ENCODE assay signal across 20 cellular contexts in the genomic region with DNA sequence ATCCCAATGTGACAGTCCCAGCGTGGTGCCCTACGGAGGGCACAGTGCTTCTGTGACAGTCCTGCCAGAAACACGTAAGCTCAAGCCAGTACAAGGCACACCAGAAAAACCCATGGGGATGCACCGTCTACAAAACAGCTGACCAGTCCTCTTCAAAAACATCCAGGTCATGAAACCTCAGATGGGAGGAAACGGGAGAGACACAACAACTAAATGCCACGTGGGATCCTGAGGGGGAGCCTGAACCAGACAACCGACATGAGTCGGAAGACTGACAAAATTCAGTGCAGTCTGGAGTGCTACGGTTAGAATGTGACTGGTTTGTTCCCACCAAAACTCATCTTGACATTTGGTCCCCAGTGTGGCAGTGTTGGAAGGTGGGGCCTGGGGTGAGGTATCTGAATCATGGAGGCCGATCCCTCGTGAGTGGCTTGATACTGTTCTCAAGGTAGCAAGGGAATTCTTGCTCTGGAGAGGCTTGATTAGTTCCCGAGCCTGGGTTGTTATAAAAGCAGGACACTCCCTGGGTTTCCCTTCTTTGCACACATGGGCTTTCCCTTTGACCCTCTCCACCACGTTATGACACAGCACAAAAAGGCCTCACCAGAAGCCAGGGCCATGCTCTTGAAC. TPM values are rescaled to one million over a fixed set of nuclear protein-coding genes. Genes with fewer than 3 reads are reported as not detected.
"Had no signal": no experiment of that assay in that cellular context is flagged by ENCODE, and none has a peak within 500 bp of the region (broad histone marks: within the 10 kb centered on the region; RNA-seq: fewer than 3 reads in every experiment).

No MANE protein-coding gene starts in this region.

- H2AFZ ChIP-seq: hepatocyte had no signal

- H3K27me3 Mint-ChIP-seq: activated CD4-positive, alpha-beta T cell treated with anti-CD3 and anti-CD28 coated beads, Interleukin-2, amount 10 ng/mL, durations not matched to agents 24 days and 14 days; activated naive CD8-positive, alpha-beta T cell treated with anti-CD3 and anti-CD28 coated beads, Interleukin-2, amount 50 U/mL, for 24 hours had no signal

- H3K79me2 ChIP-seq: hepatocyte had no signal

- DNase-seq: activated CD4-positive, alpha-beta T cell treated with anti-CD3 and anti-CD28 coated beads, Interleukin-2, amount 10 ng/mL, durations not matched to agents 24 days and 14 days; activated CD4-positive, CD25-positive, alpha-beta regulatory T cell; activated CD8-positive, alpha-beta memory T cell treated with anti-CD3 and anti-CD28 coated beads, Interleukin-2, amount 50 U/mL, for 4 hours; activated CD8-positive, alpha-beta T cell treated with anti-CD3 and anti-CD28 coated beads, Interleukin-2, amount 10 ng/mL, durations not matched to agents 7 days and 5 days; activated naive CD4-positive, alpha-beta T cell; activated naive CD8-positive, alpha-beta T cell treated with anti-CD3 and anti-CD28 coated beads, Interleukin-2, amount 50 U/mL, for 24 hours; activated T-cell treated with anti-CD3 and anti-CD28 coated beads, Interleukin-2, amount 50 U/mL, for 72 hours; erythroblast; islet precursor cell; natural killer cell; nucleus accumbens; SW 1271 had no signal

- H3K9me3 ChIP-seq: ascending aorta, gastroesophageal sphincter, psoas muscle, vagina had no signal

- H3K36me3 Mint-ChIP-seq: memory B cell; natural killer cell; stimulated activated effector memory CD8-positive, alpha-beta T cell treated with anti-CD3 and anti-CD28 coated beads, Interleukin-12 subunit alpha, Interleukin-12 subunit beta, amount 100 ng/mL, for 72 hours had no signal

- H3K27me3 ChIP-seq: ascending aorta, gastroesophageal sphincter, hepatocyte, vagina had no signal

- H3K27ac Mint-ChIP-seq: activated CD4-positive, alpha-beta T cell treated with anti-CD3 and anti-CD28 coated beads, Interleukin-2, amount 10 ng/mL, durations not matched to agents 24 days and 14 days; activated CD8-positive, alpha-beta T cell treated with anti-CD3 and anti-CD28 coated beads, Interleukin-2, amount 10 ng/mL, durations not matched to agents 7 days and 5 days; activated naive CD8-positive, alpha-beta T cell treated with anti-CD3 and anti-CD28 coated beads, Interleukin-2, amount 50 U/mL, for 24 hours; activated T-cell treated with anti-CD3 and anti-CD28 coated beads, Interleukin-2, amount 50 U/mL, for 72 hours; memory B cell; natural killer cell; stimulated activated effector memory CD8-positive, alpha-beta T cell treated with anti-CD3 and anti-CD28 coated beads, Interleukin-12 subunit alpha, Interleukin-12 subunit beta, amount 100 ng/mL, for 72 hours; T-helper 2 cell treated with Interferon-gamma antibody and Interleukin-4, amounts not matched to agents 5 μg/mL and 100 μg/mL, for 36 hours had no signal

- H3K4me2 ChIP-seq: hepatocyte had no signal

- H3K4me3 Mint-ChIP-seq: activated CD4-positive, alpha-beta T cell treated with anti-CD3 and anti-CD28 coated beads, Interleukin-2, amount 10 ng/mL, durations not matched to agents 24 days and 14 days; activated CD8-positive, alpha-beta T cell treated with anti-CD3 and anti-CD28 coated beads, Interleukin-2, amount 10 ng/mL, durations not matched to agents 7 days and 5 days; activated naive CD8-positive, alpha-beta T cell treated with anti-CD3 and anti-CD28 coated beads, Interleukin-2, amount 50 U/mL, for 24 hours; activated T-cell treated with anti-CD3 and anti-CD28 coated beads, Interleukin-2, amount 50 U/mL, for 72 hours; memory B cell; natural killer cell; stimulated activated effector memory CD8-positive, alpha-beta T cell treated with anti-CD3 and anti-CD28 coated beads, Interleukin-12 subunit alpha, Interleukin-12 subunit beta, amount 100 ng/mL, for 72 hours; T-helper 2 cell treated with Interferon-gamma antibody and Interleukin-4, amounts not matched to agents 5 μg/mL and 100 μg/mL, for 36 hours had no signal

- H3K4me3 ChIP-seq: ascending aorta, gastroesophageal sphincter, hepatocyte, psoas muscle, vagina had no signal

- H3K27ac ChIP-seq: ascending aorta, gastroesophageal sphincter, hepatocyte, psoas muscle, vagina had no signal

- H3K4me1 Mint-ChIP-seq: activated CD4-positive, alpha-beta T cell treated with anti-CD3 and anti-CD28 coated beads, Interleukin-2, amount 10 ng/mL, durations not matched to agents 24 days and 14 days; activated naive CD8-positive, alpha-beta T cell treated with anti-CD3 and anti-CD28 coated beads, Interleukin-2, amount 50 U/mL, for 24 hours; memory B cell; natural killer cell; stimulated activated effector memory CD8-positive, alpha-beta T cell treated with anti-CD3 and anti-CD28 coated beads, Interleukin-12 subunit alpha, Interleukin-12 subunit beta, amount 100 ng/mL, for 72 hours had no signal

- H3K36me3 ChIP-seq: ascending aorta, gastroesophageal sphincter, vagina had no signal

- H3K9me3 Mint-ChIP-seq: activated CD4-positive, alpha-beta T cell treated with anti-CD3 and anti-CD28 coated beads, Interleukin-2, amount 10 ng/mL, durations not matched to agents 24 days and 14 days; activated naive CD8-positive, alpha-beta T cell treated with anti-CD3 and anti-CD28 coated beads, Interleukin-2, amount 50 U/mL, for 24 hours; activated T-cell treated with anti-CD3 and anti-CD28 coated beads, Interleukin-2, amount 50 U/mL, for 72 hours; memory B cell; natural killer cell; stimulated activated effector memory CD8-positive, alpha-beta T cell treated with anti-CD3 and anti-CD28 coated beads, Interleukin-12 subunit alpha, Interleukin-12 subunit beta, amount 100 ng/mL, for 72 hours; T-helper 2 cell treated with Interferon-gamma antibody and Interleukin-4, amounts not matched to agents 5 μg/mL and 100 μg/mL, for 36 hours had no signal

RNA-seq across cellular contexts. Expression of a gene that starts 55.4 kb away (rescaled TPM):
- total RNA-seq: activated CD4-positive, alpha-beta T cell treated with anti-CD3 and anti-CD28 coated beads, Interleukin-2, amount 10 ng/mL, durations not matched to agents 24 days and 14 days; activated CD8-positive, alpha-beta T cell treated with anti-CD3 and anti-CD28 coated beads, Interleukin-2, amount 10 ng/mL, durations not matched to agents 7 days and 5 days; activated T-cell treated with anti-CD3 and anti-CD28 coated beads, Interleukin-2, amount 50 U/mL, for 72 hours had no signal
